In the genomic region with DNA sequence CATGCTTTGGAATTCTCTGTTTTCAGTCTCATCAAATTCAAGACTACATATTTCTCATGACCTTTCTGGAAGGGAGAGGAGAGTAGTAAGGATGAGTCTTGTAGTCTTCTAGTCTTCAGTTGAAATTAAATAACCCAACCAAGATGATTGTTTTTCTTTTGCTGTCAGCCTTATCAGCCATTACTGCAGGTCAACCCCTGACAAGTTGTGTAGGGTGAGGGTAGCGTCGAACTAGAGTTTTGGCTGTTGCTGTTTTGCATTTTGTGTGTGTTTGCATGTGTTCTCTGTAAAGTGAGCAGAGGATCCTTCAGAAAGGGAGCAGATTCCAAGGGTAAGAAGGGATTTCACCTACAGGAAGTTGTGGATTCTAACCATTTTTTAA, we compare ENCODE assay signal across 10 cellular contexts. TPM values are rescaled to one million over a fixed set of nuclear protein-coding genes. Genes with fewer than 3 reads are reported as not detected.
A peak's percentile ranks its signal among the peaks of the same experiment; 100 is the strongest.
DNase-seq lines count a peak whose midpoint lies in the region; ATAC-seq and TF ChIP-seq lines count a peak whose summit lies in the region.
"Had no signal": no experiment of that assay in that cellular context is flagged by ENCODE, and none has a peak within 500 bp of the region (broad histone marks: within the 10 kb centered on the region; RNA-seq: fewer than 3 reads in every experiment).

No MANE protein-coding gene starts in this region.

- H3K4me1 ChIP-seq in tibial nerve: peaks cover 0 to 67% (median 11%) of the 10 kb centered on the region in 4 donors

- peak overlapping the region; percentile 100 for H3K27ac ChIP-seq in VCaP
- H3K27ac ChIP-seq in tibial nerve: peak overlapping the region in 3 of 4 donors; percentile 41 to 77 (median 50)

- H3K27me3 Mint-ChIP-seq in activated CD8-positive, alpha-beta memory T cell treated with anti-CD3 and anti-CD28 coated beads, Interleukin-2, amount 10 ng/mL, durations not matched to agents 7 days and 5 days: no peaks in the 10 kb centered on the region
- no peaks in the 10 kb centered on the region for H3K27me3 Mint-ChIP-seq in mesothelial cell of epicardium (ENCODE audit: low read depth)
- H3K27me3 Mint-ChIP-seq: brain, type B pancreatic cell had no signal

- no peaks in the 10 kb centered on the region for H3K36me3 ChIP-seq in tibial nerve

- H3K4me1 Mint-ChIP-seq in activated CD8-positive, alpha-beta memory T cell treated with anti-CD3 and anti-CD28 coated beads, Interleukin-2, amount 10 ng/mL, durations not matched to agents 7 days and 5 days: peaks cover 27% of the 10 kb centered on the region
- no peaks in the 10 kb centered on the region for H3K4me1 Mint-ChIP-seq in mesothelial cell of epicardium

- no peak overlapping the region for H3K4me3 Mint-ChIP-seq in activated CD8-positive, alpha-beta memory T cell treated with anti-CD3 and anti-CD28 coated beads, Interleukin-2, amount 10 ng/mL, durations not matched to agents 7 days and 5 days
- no peak overlapping the region for H3K4me3 Mint-ChIP-seq in mesothelial cell of epicardium
- H3K4me3 Mint-ChIP-seq: brain, type B pancreatic cell had no signal

- no peak for DNase-seq in activated CD8-positive, alpha-beta memory T cell treated with anti-CD3 and anti-CD28 coated beads, Interleukin-2, amount 10 ng/mL, durations not matched to agents 7 days and 5 days
- DNase-seq in activated CD8-positive, alpha-beta memory T cell treated with anti-CD3 and anti-CD28 coated beads, Interleukin-2, amount 50 U/mL, for 48 hours: no peak
- DNase-seq in left lobe of liver (ENCODE audit: low spot score): peak; percentile 19
- DNase-seq in tibial nerve (ENCODE audit: low spot score in 2 of 2): no peak
- no peak for DNase-seq in ureter (ENCODE audit: low spot score)
- DNase-seq in mesothelial cell of epicardium (ENCODE audit: low spot score in 2 of 2, unreplicated experiment in 2 of 2): no peak

- ATAC-seq in activated CD8-positive, alpha-beta memory T cell treated with anti-CD3 and anti-CD28 coated beads, Interleukin-2, amount 10 ng/mL, durations not matched to agents 7 days and 5 days: peak; percentile 8
- ATAC-seq in left lobe of liver: no peak
- ATAC-seq in HG03520 (IDR thresholded peaks at IDR 0.05; ENCODE audit: unreplicated experiment): no peak

- H3K9me3 ChIP-seq in tibial nerve: no peaks in the 10 kb centered on the region

- H3K9me3 Mint-ChIP-seq in activated CD8-positive, alpha-beta memory T cell treated with anti-CD3 and anti-CD28 coated beads, Interleukin-2, amount 10 ng/mL, durations not matched to agents 7 days and 5 days (ENCODE audit: low read depth): no peaks in the 10 kb centered on the region
- H3K9me3 Mint-ChIP-seq in mesothelial cell of epicardium: no peaks in the 10 kb centered on the region
- H3K9me3 Mint-ChIP-seq: type B pancreatic cell had no signal

- H3K4me3 ChIP-seq in tibial nerve: no peak overlapping the region

- CTCF ChIA-PET in activated CD8-positive, alpha-beta memory T cell treated with anti-CD3 and anti-CD28 coated beads, Interleukin-2, amount 10 ng/mL, durations not matched to agents 7 days and 5 days (lab: Charles Lee): interaction anchor here (1.0 to 1.7 kb wide), 2 partner anchors 9 to 28 kb away, joined by 5 to 7 read pairs; partner anchors contain the start of gene DIP2B

- TF ChIP-seq CTCF in VCaP (conservative IDR thresholded peaks at IDR 0.05) (no peak), tibial nerve (IDR thresholded peaks at IDR 0.05) (no peak), mesothelial cell of epicardium (IDR thresholded peaks at IDR 0.05; ENCODE audit: unreplicated experiment) (no peak)

- no peak for TF ChIP-seq POLR2A in tibial nerve (IDR thresholded peaks at IDR 0.05)

- no peaks in the 10 kb centered on the region for H3K27me3 ChIP-seq in tibial nerve

- WGBS in tibial nerve, 2 donors: 61 to 87% methylated on average over 2 of the region's 2 CpGs

- no peak overlapping the region for H3K27ac Mint-ChIP-seq in activated CD8-positive, alpha-beta memory T cell treated with anti-CD3 and anti-CD28 coated beads, Interleukin-2, amount 10 ng/mL, durations not matched to agents 7 days and 5 days
- H3K27ac Mint-ChIP-seq in mesothelial cell of epicardium: no peak overlapping the region
- H3K27ac Mint-ChIP-seq: brain, type B pancreatic cell had no signal

- H3K36me3 Mint-ChIP-seq in activated CD8-positive, alpha-beta memory T cell treated with anti-CD3 and anti-CD28 coated beads, Interleukin-2, amount 10 ng/mL, durations not matched to agents 7 days and 5 days: peaks cover 6% of the 10 kb centered on the region
- H3K36me3 Mint-ChIP-seq in mesothelial cell of epicardium: no peaks in the 10 kb centered on the region

- TF ChIP-seq EP300 in tibial nerve (IDR thresholded peaks at IDR 0.05): no peak

RNA-seq across cellular contexts. Expression of gene DIP2B, which starts 28.4 kb away (rescaled TPM):
- total RNA-seq in activated CD8-positive, alpha-beta memory T cell treated with anti-CD3 and anti-CD28 coated beads, Interleukin-2, amount 10 ng/mL, durations not matched to agents 7 days and 5 days: 10 to 100 TPM; 14.7 to 14.8 TPM
- total RNA-seq in left lobe of liver (13.2 TPM), tibial nerve (10 to 100 TPM; 38.6 to 59.0 (median 44.8) TPM), ureter (27.0 TPM), mesothelial cell of epicardium (29.3 to 32.0 TPM (median 31.3 TPM) in 3 replicates)
